12 cellular contexts compared by ENCODE assay signal in the genomic region with DNA sequence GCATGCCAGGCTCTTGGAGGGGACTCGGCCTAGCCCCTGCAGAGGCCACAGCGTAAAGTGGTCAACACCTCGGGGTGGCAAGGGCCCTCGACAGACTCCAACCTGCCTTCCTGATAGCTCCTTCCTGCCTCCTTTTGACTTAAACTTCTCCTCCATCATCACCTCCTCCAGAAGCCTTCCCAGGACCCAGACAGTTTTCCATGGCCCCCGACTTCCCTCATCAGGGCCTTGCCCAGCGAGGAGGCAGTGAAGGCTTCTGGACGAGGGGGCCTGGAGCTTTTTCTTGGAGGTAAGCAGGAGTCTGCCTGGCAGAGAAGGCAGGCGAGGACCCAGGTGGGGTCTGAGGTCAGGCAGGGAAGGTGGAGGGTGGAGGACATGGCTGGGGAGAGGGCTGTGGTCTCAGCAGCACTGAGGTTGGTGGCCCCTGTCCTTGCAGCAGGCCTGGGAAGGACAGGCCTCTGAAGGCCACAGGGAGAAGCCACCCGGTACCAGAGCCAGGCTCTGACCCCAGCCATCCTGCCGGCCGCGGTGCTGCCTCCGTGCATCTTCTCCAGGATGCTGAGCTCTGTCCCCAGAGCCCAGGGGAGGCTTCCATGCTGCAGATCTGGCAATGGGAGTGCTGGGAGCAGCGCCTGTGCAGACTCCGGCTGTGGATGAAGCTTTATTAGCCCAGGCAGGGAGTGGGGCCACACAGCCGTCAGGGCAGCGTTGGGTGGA.
"Had no signal": no experiment of that assay in that cellular context is flagged by ENCODE, and none has a peak within 500 bp of the region (broad histone marks: within the 10 kb centered on the region; RNA-seq: fewer than 3 reads in every experiment).

No MANE protein-coding gene starts in this region.

- H3K4me1 ChIP-seq: gastrocnemius medialis had no signal

- H3K27ac ChIP-seq: gastrocnemius medialis had no signal

- DNase-seq: activated CD4-positive, alpha-beta T cell treated with anti-CD3 and anti-CD28 coated beads for 36 hours; activated CD8-positive, alpha-beta memory T cell treated with anti-CD3 and anti-CD28 coated beads, Interleukin-2, amount 50 U/mL, for 4 hours; activated CD8-positive, alpha-beta T cell treated with anti-CD3 and anti-CD28 coated beads for 36 hours; activated naive CD8-positive, alpha-beta T cell treated with anti-CD3 and anti-CD28 coated beads, Interleukin-2, amount 10 ng/mL, durations not matched to agents 7 days and 5 days; anterior cingulate cortex; cortex of kidney; effector memory CD4-positive, alpha-beta T cell; gastrocnemius medialis; hypothalamus; stimulated activated CD4-positive, alpha-beta T cell treated with anti-CD3 and anti-CD28 coated beads, Interleukin-15, amount 100 ng/mL, for 24 hours; stimulated activated CD4-positive, alpha-beta T cell treated with anti-CD3 and anti-CD28 coated beads, Interleukin-4, amount 100 ng/mL, for 24 hours; T-helper 9 cell had no signal

- H3K4me3 ChIP-seq: gastrocnemius medialis had no signal

- ATAC-seq: activated CD4-positive, alpha-beta T cell treated with anti-CD3 and anti-CD28 coated beads for 36 hours; activated CD8-positive, alpha-beta T cell treated with anti-CD3 and anti-CD28 coated beads for 36 hours; gastrocnemius medialis had no signal

- H3K9me3 ChIP-seq: gastrocnemius medialis had no signal

- H3K36me3 ChIP-seq: gastrocnemius medialis had no signal
